26 cellular contexts compared by ENCODE assay signal in the genomic region with DNA sequence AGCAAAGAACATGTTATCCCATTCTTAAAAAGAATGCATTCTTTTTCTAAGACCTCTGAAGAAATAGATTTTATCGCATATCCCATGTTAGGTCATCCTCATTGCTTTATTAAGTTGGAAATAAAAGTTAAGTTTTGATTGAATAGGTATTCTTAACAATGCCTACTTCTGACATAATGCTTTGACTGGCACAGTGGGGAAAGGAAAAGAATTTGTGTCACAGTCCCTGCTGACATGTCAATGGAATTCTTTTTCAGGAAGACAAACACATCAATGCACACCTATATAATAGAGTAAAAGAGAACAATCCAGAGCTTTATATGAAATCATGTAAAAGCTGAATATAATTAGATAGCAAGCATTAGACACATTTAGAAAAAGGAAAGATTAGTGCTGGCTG.
"Had no signal": no experiment of that assay in that cellular context is flagged by ENCODE, and none has a peak within 500 bp of the region (broad histone marks: within the 10 kb centered on the region; RNA-seq: fewer than 3 reads in every experiment).

No MANE protein-coding gene starts in this region.

- H3K4me3 ChIP-seq: body of pancreas, colonic mucosa, gastroesophageal sphincter, lower lobe of right lung, right lobe of liver, skin epidermis, vagina had no signal

- H3K27me3 ChIP-seq: body of pancreas, colonic mucosa, gastroesophageal sphincter, right lobe of liver, vagina had no signal

- H3K27me3 Mint-ChIP-seq: activated CD4-positive, alpha-beta T cell treated with anti-CD3 and anti-CD28 coated beads, Interleukin-2, amount 10 ng/mL, durations not matched to agents 7 days and 5 days; activated CD8-positive, alpha-beta T cell treated with anti-CD3 and anti-CD28 coated beads for 36 hours; activated naive CD4-positive, alpha-beta T cell treated with anti-CD3 and anti-CD28 coated beads, Interleukin-2, amount 50 U/mL, for 24 hours; central memory CD8-positive, alpha-beta T cell; stimulated activated naive B cell treated with anti-CD40 and anti-IgM and Interleukin-4, amounts not matched to agents 10 μg/mL and 1 μg/mL and 100 μg/mL, for 72 hours had no signal

- H3K36me3 Mint-ChIP-seq: activated CD8-positive, alpha-beta memory T cell treated with anti-CD3 and anti-CD28 coated beads, Interleukin-2, amount 10 ng/mL, durations not matched to agents 7 days and 5 days; activated naive CD4-positive, alpha-beta T cell treated with anti-CD3 and anti-CD28 coated beads, Interleukin-2, amount 50 U/mL, for 24 hours; naive thymus-derived CD4-positive, alpha-beta T cell; stimulated activated naive B cell treated with anti-CD40 and anti-IgM and Interleukin-4, amounts not matched to agents 10 μg/mL and 1 μg/mL and 100 μg/mL, for 72 hours; T-cell had no signal

- H3K27ac ChIP-seq: body of pancreas, colonic mucosa, lower lobe of right lung, right lobe of liver, vagina, WERI-Rb-1 had no signal

- H3K9me3 ChIP-seq: body of pancreas, colonic mucosa, gastroesophageal sphincter, lower lobe of right lung, right lobe of liver, vagina had no signal

- H3K4me1 ChIP-seq: body of pancreas, colonic mucosa, lower lobe of right lung had no signal

- H3K9me3 Mint-ChIP-seq: activated CD4-positive, alpha-beta T cell treated with anti-CD3 and anti-CD28 coated beads, Interleukin-2, amount 10 ng/mL, durations not matched to agents 7 days and 5 days; activated CD8-positive, alpha-beta T cell treated with anti-CD3 and anti-CD28 coated beads for 36 hours; activated naive CD4-positive, alpha-beta T cell treated with anti-CD3 and anti-CD28 coated beads, Interleukin-2, amount 50 U/mL, for 24 hours; activated T-helper 1 cell treated with anti-CD3 and anti-CD28 coated beads, Interleukin-12 subunit alpha, Interleukin-12 subunit beta, Interleukin-2, Interleukin-4 antibody, amounts not matched to agents 30 ng/mL and 10 ng/mL and 1 ng/mL, durations not matched to agents 14 hours and 24 hours and 36 hours; central memory CD8-positive, alpha-beta T cell; stimulated activated naive B cell treated with anti-CD40 and anti-IgM and Interleukin-4, amounts not matched to agents 10 μg/mL and 1 μg/mL and 100 μg/mL, for 72 hours; T-cell; T-helper 2 cell treated with Interferon-gamma antibody and Interleukin-4, amounts not matched to agents 5 μg/mL and 100 μg/mL, for 36 hours had no signal

- ATAC-seq: activated CD8-positive, alpha-beta memory T cell treated with anti-CD3 and anti-CD28 coated beads, Interleukin-2, amount 10 ng/mL, durations not matched to agents 7 days and 5 days; activated CD8-positive, alpha-beta T cell treated with anti-CD3 and anti-CD28 coated beads for 36 hours; body of pancreas; gastroesophageal sphincter; left colon; lower lobe of right lung; naive thymus-derived CD4-positive, alpha-beta T cell; right lobe of liver; stimulated activated naive B cell treated with anti-CD40 and anti-IgM and Interleukin-4, amounts not matched to agents 10 μg/mL and 1 μg/mL and 100 μg/mL, for 72 hours; T-cell had no signal

- H3K4me1 Mint-ChIP-seq: activated CD4-positive, alpha-beta T cell treated with anti-CD3 and anti-CD28 coated beads, Interleukin-2, amount 10 ng/mL, durations not matched to agents 7 days and 5 days; activated CD8-positive, alpha-beta memory T cell treated with anti-CD3 and anti-CD28 coated beads, Interleukin-2, amount 10 ng/mL, durations not matched to agents 7 days and 5 days; activated naive CD4-positive, alpha-beta T cell treated with anti-CD3 and anti-CD28 coated beads, Interleukin-2, amount 50 U/mL, for 24 hours; central memory CD8-positive, alpha-beta T cell; stimulated activated naive B cell treated with anti-CD40 and anti-IgM and Interleukin-4, amounts not matched to agents 10 μg/mL and 1 μg/mL and 100 μg/mL, for 72 hours; T-cell had no signal

- H3K36me3 ChIP-seq: colonic mucosa had no signal

- H3K27ac Mint-ChIP-seq: activated CD4-positive, alpha-beta T cell treated with anti-CD3 and anti-CD28 coated beads, Interleukin-2, amount 10 ng/mL, durations not matched to agents 7 days and 5 days; activated CD8-positive, alpha-beta memory T cell treated with anti-CD3 and anti-CD28 coated beads, Interleukin-2, amount 10 ng/mL, durations not matched to agents 7 days and 5 days; activated CD8-positive, alpha-beta T cell treated with anti-CD3 and anti-CD28 coated beads for 36 hours; activated naive CD4-positive, alpha-beta T cell treated with anti-CD3 and anti-CD28 coated beads, Interleukin-2, amount 50 U/mL, for 24 hours; activated T-helper 1 cell treated with anti-CD3 and anti-CD28 coated beads, Interleukin-12 subunit alpha, Interleukin-12 subunit beta, Interleukin-2, Interleukin-4 antibody, amounts not matched to agents 30 ng/mL and 10 ng/mL and 1 ng/mL, durations not matched to agents 14 hours and 24 hours and 36 hours; naive thymus-derived CD4-positive, alpha-beta T cell; stimulated activated naive B cell treated with anti-CD40 and anti-IgM and Interleukin-4, amounts not matched to agents 10 μg/mL and 1 μg/mL and 100 μg/mL, for 72 hours; T-cell; T-helper 2 cell treated with Interferon-gamma antibody and Interleukin-4, amounts not matched to agents 5 μg/mL and 100 μg/mL, for 36 hours had no signal

- H3K4me3 Mint-ChIP-seq: activated CD4-positive, alpha-beta T cell treated with anti-CD3 and anti-CD28 coated beads, Interleukin-2, amount 10 ng/mL, durations not matched to agents 7 days and 5 days; activated CD8-positive, alpha-beta memory T cell treated with anti-CD3 and anti-CD28 coated beads, Interleukin-2, amount 10 ng/mL, durations not matched to agents 7 days and 5 days; activated CD8-positive, alpha-beta T cell treated with anti-CD3 and anti-CD28 coated beads for 36 hours; activated naive CD4-positive, alpha-beta T cell treated with anti-CD3 and anti-CD28 coated beads, Interleukin-2, amount 50 U/mL, for 24 hours; activated T-helper 1 cell treated with anti-CD3 and anti-CD28 coated beads, Interleukin-12 subunit alpha, Interleukin-12 subunit beta, Interleukin-2, Interleukin-4 antibody, amounts not matched to agents 30 ng/mL and 10 ng/mL and 1 ng/mL, durations not matched to agents 14 hours and 24 hours and 36 hours; central memory CD8-positive, alpha-beta T cell; naive thymus-derived CD4-positive, alpha-beta T cell; stimulated activated naive B cell treated with anti-CD40 and anti-IgM and Interleukin-4, amounts not matched to agents 10 μg/mL and 1 μg/mL and 100 μg/mL, for 72 hours; T-cell; T-helper 2 cell treated with Interferon-gamma antibody and Interleukin-4, amounts not matched to agents 5 μg/mL and 100 μg/mL, for 36 hours had no signal

- DNase-seq: activated CD4-positive, alpha-beta T cell treated with anti-CD3 and anti-CD28 coated beads, Interleukin-2, amount 10 ng/mL, durations not matched to agents 7 days and 5 days; activated CD4-positive, CD25-positive, alpha-beta regulatory T cell treated with anti-CD3 and anti-CD28 coated beads, Interleukin-2, amount 50 U/mL, for 72 hours; activated CD8-positive, alpha-beta memory T cell treated with anti-CD3 and anti-CD28 coated beads, Interleukin-2, amount 10 ng/mL, durations not matched to agents 7 days and 5 days; activated CD8-positive, alpha-beta T cell treated with anti-CD3 and anti-CD28 coated beads for 36 hours; activated gamma-delta T cell treated with Interleukin-2 at 50 U/mL for 16 hours; activated T-cell treated with anti-CD3 and anti-CD28 coated beads for 4 hours; anterior cingulate cortex; body of pancreas; colonic mucosa; islet precursor cell; left colon; lower lobe of right lung; naive thymus-derived CD4-positive, alpha-beta T cell; right lobe of liver; stimulated activated CD4-positive, alpha-beta T cell treated with anti-CD3 and anti-CD28 coated beads, Interleukin-15, amount 100 ng/mL, for 24 hours; stimulated activated CD8-positive, alpha-beta memory T cell treated with anti-CD3 and anti-CD28 coated beads, Interleukin-4, amount 100 ng/mL, for 48 hours; stimulated activated naive B cell treated with anti-CD40 and anti-IgM and Interleukin-4, amounts not matched to agents 10 μg/mL and 1 μg/mL and 100 μg/mL, for 72 hours; T-cell; WERI-Rb-1 had no signal
